In genomic region chr18:2569338-2570207, GRCh38 we compare ENCODE assay signal across 8 cellular contexts. TPM values are rescaled to one million over a fixed set of nuclear protein-coding genes. Genes with fewer than 3 reads are reported as not detected.
DNase-seq lines count a peak whose midpoint lies in the region; ATAC-seq and TF ChIP-seq lines count a peak whose summit lies in the region.

No MANE protein-coding gene starts in this region.

- H3K27me3 ChIP-seq in endodermal cell (ENCODE audit: control insufficient read depth, insufficient read depth, low read length, poor library complexity, severe bottlenecking): no peaks in the 10 kb centered on the region
- no peaks in the 10 kb centered on the region for H3K27me3 ChIP-seq in ovary

- BruUV-seq in OCI-LY7 (replicated peaks; lab: Mats Ljungman, UMichigan): no TSS peak

- H3K9me3 Mint-ChIP-seq in endodermal cell: peaks cover 4% of the 10 kb centered on the region

- TF ChIP-seq EP300 in ovary (IDR thresholded peaks at IDR 0.05): no peak

- H3K9ac ChIP-seq in endodermal cell (ENCODE audit: extremely low read depth, low read length, poor library complexity, severe bottlenecking): peak overlapping the region; percentile 97

- CTCF ChIA-PET in OCI-LY7 (lab: Charles Lee; ENCODE audit: unreplicated experiment): no interaction called here

- H3K36me3 Mint-ChIP-seq in endodermal cell (ENCODE audit: low read depth): peaks cover 23% of the 10 kb centered on the region

- peak overlapping the region; percentile 66 for H2AFZ ChIP-seq in OCI-LY7 (ENCODE audit: low read length)

- H3K27ac Mint-ChIP-seq in endodermal cell: no peak overlapping the region

- POLR2A ChIA-PET in OCI-LY7 (lab: Charles Lee): interaction anchor here (0.7 to 1.2 kb wide), 4 partner anchors 11 to 390 kb away, joined by 3 to 4 read pairs (median 4); no protein-coding TSS in a partner anchor

- H3K4me3 ChIP-seq in GM12864 (ENCODE audit: low read depth, low read length) (peak overlapping the region; percentile 75; the same call in 1 of the 2 replicates), OCI-LY7 (ENCODE audit: low read depth, low read length, poor library complexity, severe bottlenecking) (peak overlapping the region; percentile 84), endodermal cell (ENCODE audit: low read length) (peak overlapping the region; percentile 95), ovary (peak overlapping the region; percentile 75)

- H3K79me2 ChIP-seq in OCI-LY7 (ENCODE audit: insufficient read depth, low read depth, low read length): peaks cover 55% of the 10 kb centered on the region

- WGBS in endodermal cell (ENCODE audit: insufficient coverage in 1 of 2, insufficient read length in 1 of 2), 2 experiments: 88 to 98% methylated on average over 4 to 9 of the region's 10 CpGs
- WGBS in ovary, 3 donors: 83 to 86% (median 84%) methylated on average over 10 of the region's 10 CpGs

- H3K36me3 ChIP-seq in OCI-LY7 (ENCODE audit: insufficient read depth, low read length) (peaks cover 56% of the 10 kb centered on the region), endodermal cell (ENCODE audit: control insufficient read depth, insufficient read depth, low read length) (peaks cover 23% of the 10 kb centered on the region), ovary (no peaks in the 10 kb centered on the region)

- H3K27ac ChIP-seq in OCI-LY7 (ENCODE audit: low read depth, low read length, poor library complexity, severe bottlenecking) (peak overlapping the region; percentile 78), endodermal cell (ENCODE audit: low read depth, low read length) (no peak overlapping the region), ovary (no peak overlapping the region)

- no peak for TF ChIP-seq POLR2A in ovary (IDR thresholded peaks at IDR 0.05)

- ATAC-seq in HG02588 (IDR thresholded peaks at IDR 0.05; ENCODE audit: unreplicated experiment) (no peak), HG02870 (IDR thresholded peaks at IDR 0.05; ENCODE audit: unreplicated experiment) (no peak)

- peaks cover 19% of the 10 kb centered on the region for H3K4me1 ChIP-seq in OCI-LY7 (ENCODE audit: insufficient read depth, low read length, poor library complexity, severe bottlenecking)
- peaks cover 4% of the 10 kb centered on the region for H3K4me1 ChIP-seq in endodermal cell (ENCODE audit: control insufficient read depth, insufficient read depth, low read length)
- H3K4me1 ChIP-seq in ovary (ENCODE audit: insufficient read depth): peaks cover 5% of the 10 kb centered on the region

- intact Hi-C loops in OCI-LY7 (cut with micrococcal nuclease; ENCODE audit: unreplicated experiment): loop anchor here (2.0 to 5.0 kb wide), 2 partner anchors 67 to 678 kb away; partner anchors contain the start of gene MYL12A
- intact Hi-C loops in ovary (cut with DNase I): loop anchor here in 1 of 4 donors (10.0 kb wide), 1 partner anchor 85 kb away; the partner anchor contains the start of gene SMCHD1

- H3K4me2 ChIP-seq in OCI-LY7 (ENCODE audit: low read length): peak overlapping the region; percentile 95

- H3K9me2 ChIP-seq in OCI-LY7 (ENCODE audit: insufficient read depth, low read length): no peaks in the 10 kb centered on the region

- H3K27me3 Mint-ChIP-seq in endodermal cell (ENCODE audit: insufficient read depth): no peaks in the 10 kb centered on the region

- H3K4me3 Mint-ChIP-seq in endodermal cell: peak overlapping the region; percentile 94

- TF ChIP-seq CTCF in GM12864 (IDR thresholded peaks at IDR 0.05; ENCODE audit: low read depth, low read length, missing control alignments) (no peak), OCI-LY7 (conservative IDR thresholded peaks at IDR 0.05; ENCODE audit: low read length) (no peak), endodermal cell (conservative IDR thresholded peaks at IDR 0.05) (no peak), ovary (IDR thresholded peaks at IDR 0.05) (no peak)

- H3K4me1 Mint-ChIP-seq in endodermal cell: peaks cover 23% of the 10 kb centered on the region

- DNase-seq in GM12864 (ENCODE audit: low read depth) (no peak), OCI-LY7 (ENCODE audit: low spot score) (no peak), endodermal cell (no peak), ovary (no peak), NCI-H1417 treated with DMSO at 0.1 percent for 48 hours (lab: John Stamatoyannopoulos, UW) (no peak)
- no peak for DNase-seq in activated CD4-positive, CD25-positive, alpha-beta regulatory T cell (lab: John Stamatoyannopoulos, UW)

- H4K20me1 ChIP-seq in OCI-LY7 (ENCODE audit: insufficient read depth, low read length): peaks cover 4% of the 10 kb centered on the region; the same call in 1 of the 2 replicates

- no peaks in the 10 kb centered on the region for H3K9me3 ChIP-seq in OCI-LY7 (ENCODE audit: low read length)
- H3K9me3 ChIP-seq in endodermal cell (ENCODE audit: control insufficient read depth, low read length): peaks cover 9% of the 10 kb centered on the region
- no peaks in the 10 kb centered on the region for H3K9me3 ChIP-seq in ovary

RNA-seq across cellular contexts. Expression of gene METTL4, which starts 1.7 kb away (rescaled TPM):
- 11.8 and 12.4 TPM in 2 replicates for total RNA-seq in OCI-LY7 (2014; rRNA removed; shearing (Covaris generic))
- total RNA-seq in OCI-LY7 (2022) (23.3 and 23.7 TPM in 2 replicates), endodermal cell (10 to 100 TPM; 11.2 to 17.5 TPM), ovary (10 to 100 TPM in 2 of 7 donors, 1 to 10 TPM in 5; 4.8 to 16.0 (median 8.7) TPM)
- polyA plus RNA-seq in endodermal cell (2013, experiment 1 of 2): 17.5 TPM
- polyA plus RNA-seq in endodermal cell (2013, experiment 2 of 2): 17.3 TPM
- 1 to 10 TPM; 7.0 to 8.2 TPM for polyA plus RNA-seq in ovary

RNA-seq across cellular contexts. Expression of gene NDC80, which starts 1.8 kb away (rescaled TPM):
- 73.0 and 91.1 TPM in 2 replicates for total RNA-seq in OCI-LY7 (2014; rRNA removed; shearing (Covaris generic))
- total RNA-seq in OCI-LY7 (2022): 105 and 115 TPM in 2 replicates
- total RNA-seq in endodermal cell: 10 to 100 TPM; 29.7 to 61.8 TPM
- polyA plus RNA-seq in endodermal cell (2013, experiment 1 of 2): 52.1 TPM
- polyA plus RNA-seq in endodermal cell (2013, experiment 2 of 2): 53.9 TPM
- 1 to 10 TPM in 1 of 7 donors, under 1 TPM in 4, not detected in 2; 0.13 to 1.6 (median 0.34) TPM for total RNA-seq in ovary
- polyA plus RNA-seq in ovary: 1 to 10 TPM in 1 of 2 donors, under 1 TPM in 1; 0.57 to 2.5 TPM

Comparison
In these comparisons a context has a peak if more than half of its experiments do, and no peak if none do; other contexts are left out.
1. RNA of gene NDC80, which starts 1.8 kb away (total RNA-seq): 73.0 to 115 TPM in OCI-LY7 and 29.7 to 61.8 TPM in endodermal cell; 0.13 to 1.6 TPM in ovary; every median in the first group is over 10 times any median in the second.
2. Peak in every context shown above with its lines, with median percentiles within 50 percentile points of each other: H3K4me3 ChIP-seq.